26 cellular contexts compared by ENCODE assay signal in genomic region chr19:3518231-3518630, GRCh38. TPM values are rescaled to one million over a fixed set of nuclear protein-coding genes. Genes with fewer than 3 reads are reported as not detected.
DNase-seq lines count a peak whose midpoint lies in the region; ATAC-seq and TF ChIP-seq lines count a peak whose summit lies in the region.
"Had no signal": no experiment of that assay in that cellular context is flagged by ENCODE, and none has a peak within 500 bp of the region (broad histone marks: within the 10 kb centered on the region; RNA-seq: fewer than 3 reads in every experiment).

No MANE protein-coding gene starts in this region.

- no peaks in the 10 kb centered on the region for H3K27me3 Mint-ChIP-seq in activated CD4-positive, alpha-beta T cell treated with anti-CD3 and anti-CD28 coated beads for 36 hours
- no peaks in the 10 kb centered on the region for H3K27me3 Mint-ChIP-seq in naive thymus-derived CD8-positive, alpha-beta T cell
- H3K27me3 Mint-ChIP-seq: stimulated activated naive B cell treated with anti-CD40 and anti-IgM and Interleukin-4, amounts not matched to agents 10 μg/mL and 1 μg/mL and 100 μg/mL, for 72 hours had no signal

- intact Hi-C loops in activated CD4-positive, alpha-beta T cell treated with anti-CD3 and anti-CD28 coated beads for 36 hours (cut with DNase I, micrococcal nuclease), result no loop called here

- H3K4me1 Mint-ChIP-seq in activated CD4-positive, alpha-beta T cell treated with anti-CD3 and anti-CD28 coated beads for 36 hours, result peaks cover 30% of the 10 kb centered on the region
- peaks cover 19 to 55% (median 44%) of the 10 kb centered on the region in 4 donors for H3K4me1 Mint-ChIP-seq in naive thymus-derived CD8-positive, alpha-beta T cell

- H3K4me3 ChIP-seq in NT2/D1 (ENCODE audit: insufficient read length, low read depth) (no peak overlapping the region), iPS-20b (ENCODE audit: low read length) (peak overlapping the region; percentile 41; the same call in 1 of the 2 replicates), foreskin fibroblast (ENCODE audit: low read depth in 1 of 2, low read length in 2 of 2) (no peak overlapping the region)
- H3K4me3 ChIP-seq: breast epithelium, psoas muscle, SJCRH30, suprapubic skin had no signal

- H3K4me3 Mint-ChIP-seq in activated CD4-positive, alpha-beta T cell treated with anti-CD3 and anti-CD28 coated beads for 36 hours, result no peak overlapping the region
- H3K4me3 Mint-ChIP-seq in naive thymus-derived CD8-positive, alpha-beta T cell, result peak overlapping the region in 1 of 10 donors; percentile 45
- H3K4me3 Mint-ChIP-seq: stimulated activated naive B cell treated with anti-CD40 and anti-IgM and Interleukin-4, amounts not matched to agents 10 μg/mL and 1 μg/mL and 100 μg/mL, for 72 hours had no signal

- H3K27ac ChIP-seq in iPS-20b (ENCODE audit: low read length), result no peak overlapping the region
- H3K27ac ChIP-seq: breast epithelium, psoas muscle, SJCRH30, suprapubic skin had no signal

- H3K36me3 ChIP-seq in NT2/D1 (ENCODE audit: insufficient read depth, insufficient read length, low read length) (peaks cover 75% of the 10 kb centered on the region), iPS-20b (ENCODE audit: insufficient read depth, low read depth, low read length) (no peaks in the 10 kb centered on the region)
- H3K36me3 ChIP-seq: breast epithelium, SJCRH30 had no signal

- POLR2A ChIA-PET in activated CD4-positive, alpha-beta T cell treated with anti-CD3 and anti-CD28 coated beads for 36 hours (lab: Charles Lee), result interaction anchor here (0.6 kb wide), 1 partner anchor 74 kb away, joined by 5 read pairs; no protein-coding TSS in a partner anchor
- POLR2A ChIA-PET in naive thymus-derived CD8-positive, alpha-beta T cell (lab: Charles Lee), result interaction anchor here (0.6 kb wide), 1 partner anchor 51 kb away, joined by 4 read pairs; no protein-coding TSS in a partner anchor

- CTCF ChIA-PET in activated CD4-positive, alpha-beta T cell treated with anti-CD3 and anti-CD28 coated beads for 36 hours (lab: Charles Lee), result interaction anchor here (0.8 kb wide), 1 partner anchor 67 kb away, joined by 4 read pairs; the partner anchor contains the start of gene GIPC3

- ATAC-seq in activated CD4-positive, alpha-beta T cell treated with anti-CD3 and anti-CD28 coated beads for 36 hours, result no peak
- ATAC-seq in naive thymus-derived CD8-positive, alpha-beta T cell, result no peak
- ATAC-seq: activated naive CD4-positive, alpha-beta T cell treated with anti-CD3 and anti-CD28 coated beads, Interleukin-2, amount 50 U/mL, for 72 hours; psoas muscle; stimulated activated naive B cell treated with anti-CD40 and anti-IgM and Interleukin-4, amounts not matched to agents 10 μg/mL and 1 μg/mL and 100 μg/mL, for 72 hours had no signal

- TF ChIP-seq CTCF in foreskin fibroblast (IDR thresholded peaks at IDR 0.05; ENCODE audit: low read depth, low read length), result no peak

- H3K27ac Mint-ChIP-seq in activated CD4-positive, alpha-beta T cell treated with anti-CD3 and anti-CD28 coated beads for 36 hours, result peak overlapping the region; percentile 31
- peak overlapping the region in 3 of 10 donors; percentile 34 to 74 (median 40) for H3K27ac Mint-ChIP-seq in naive thymus-derived CD8-positive, alpha-beta T cell
- H3K27ac Mint-ChIP-seq: activated naive CD4-positive, alpha-beta T cell treated with anti-CD3 and anti-CD28 coated beads, Interleukin-2, amount 50 U/mL, for 72 hours; stimulated activated naive B cell treated with anti-CD40 and anti-IgM and Interleukin-4, amounts not matched to agents 10 μg/mL and 1 μg/mL and 100 μg/mL, for 72 hours had no signal

- no peak for DNase-seq in activated CD4-positive, alpha-beta T cell treated with anti-CD3 and anti-CD28 coated beads for 36 hours
- no peak for DNase-seq in activated CD4-positive, alpha-beta T cell treated with anti-CD3 and anti-CD28 coated beads for 1 hour
- DNase-seq in NT2/D1 (ENCODE audit: low read depth, low spot score) (peak; percentile 38), foreskin fibroblast (no peak)
- DNase-seq in stimulated activated naive CD4-positive, alpha-beta T cell (lab: John Stamatoyannopoulos, UW), result no peak
- no peak for DNase-seq in naive thymus-derived CD8-positive, alpha-beta T cell
- DNase-seq in effector CD8-positive, alpha-beta T cell (lab: John Stamatoyannopoulos, UW), result no peak
- DNase-seq: 8988T; activated CD4-positive, alpha-beta T cell treated with anti-CD3 and anti-CD28 coated beads, Interleukin-2, amount 50 U/mL, for 48 hours; DMS153; head of caudate nucleus; Karpas-422; NCI-H1436 treated with DMSO at 0.1 percent for 48 hours; NCI-H510A treated with DMSO at 0.1 percent for 48 hours; psoas muscle; SJCRH30; stimulated activated CD4-positive, alpha-beta T cell treated with anti-CD3 and anti-CD28 coated beads, Interleukin-4, amount 100 ng/mL, for 4 hours; stimulated activated naive B cell treated with anti-CD40 and anti-IgM and Interleukin-4, amounts not matched to agents 10 μg/mL and 1 μg/mL and 100 μg/mL, for 72 hours had no signal

- H3K4me1 ChIP-seq in NT2/D1 (ENCODE audit: insufficient read depth, insufficient read length) (peaks cover 48% of the 10 kb centered on the region), iPS-20b (ENCODE audit: insufficient read depth, low read length) (peaks cover 13% of the 10 kb centered on the region)
- H3K4me1 ChIP-seq: SJCRH30 had no signal

- peak overlapping the region; percentile 57 for H3K9ac ChIP-seq in NT2/D1 (ENCODE audit: insufficient read length, low read depth)
- peak overlapping the region; percentile 38 for H3K9ac ChIP-seq in iPS-20b (ENCODE audit: low read depth, low read length)

- no peaks in the 10 kb centered on the region for H3K27me3 ChIP-seq in NT2/D1 (ENCODE audit: insufficient read depth, insufficient read length)
- no peaks in the 10 kb centered on the region for H3K27me3 ChIP-seq in iPS-20b (ENCODE audit: insufficient read depth, low read length)
- H3K27me3 ChIP-seq: breast epithelium, SJCRH30, suprapubic skin had no signal

- no peaks in the 10 kb centered on the region for H3K9me3 ChIP-seq in NT2/D1 (ENCODE audit: insufficient read depth, low read length)
- H3K9me3 ChIP-seq in iPS-20b (ENCODE audit: insufficient read depth, low read depth, low read length), result no peaks in the 10 kb centered on the region
- H3K9me3 ChIP-seq: breast epithelium, psoas muscle, SJCRH30, suprapubic skin had no signal

- no peaks in the 10 kb centered on the region for H3K9me3 Mint-ChIP-seq in activated CD4-positive, alpha-beta T cell treated with anti-CD3 and anti-CD28 coated beads for 36 hours (ENCODE audit: low read depth)
- no peaks in the 10 kb centered on the region for H3K9me3 Mint-ChIP-seq in naive thymus-derived CD8-positive, alpha-beta T cell
- H3K9me3 Mint-ChIP-seq: activated naive CD4-positive, alpha-beta T cell treated with anti-CD3 and anti-CD28 coated beads, Interleukin-2, amount 50 U/mL, for 72 hours had no signal

- peaks cover 7% of the 10 kb centered on the region for H3K36me3 Mint-ChIP-seq in activated CD4-positive, alpha-beta T cell treated with anti-CD3 and anti-CD28 coated beads for 36 hours (ENCODE audit: low read depth)
- H3K36me3 Mint-ChIP-seq in naive thymus-derived CD8-positive, alpha-beta T cell, result peaks cover 0 to 18% (median 0%) of the 10 kb centered on the region in 3 donors
- H3K36me3 Mint-ChIP-seq: activated naive CD4-positive, alpha-beta T cell treated with anti-CD3 and anti-CD28 coated beads, Interleukin-2, amount 50 U/mL, for 72 hours had no signal

RNA-seq across cellular contexts. Expression of gene FZR1, which starts 12.1 kb away (rescaled TPM):
- 10 to 100 TPM; 40.8 to 50.7 TPM for total RNA-seq in activated CD4-positive, alpha-beta T cell treated with anti-CD3 and anti-CD28 coated beads for 36 hours
- 10 to 100 TPM; 61.2 to 65.1 TPM for total RNA-seq in naive thymus-derived CD8-positive, alpha-beta T cell
- 10 to 100 TPM in 1 of 3 donors, 1 to 10 TPM in 2; 8.1 to 11.8 (median 9.5) TPM for polyA plus RNA-seq in naive thymus-derived CD8-positive, alpha-beta T cell

RNA-seq across cellular contexts. Expression of gene DOHH, which starts 17.8 kb away (rescaled TPM):
- total RNA-seq in activated CD4-positive, alpha-beta T cell treated with anti-CD3 and anti-CD28 coated beads for 36 hours, result 10 to 100 TPM in 1 of 2 experiments, 1 to 10 TPM in 1; 9.6 to 15.4 TPM
- 1 to 10 TPM; 6.5 to 6.6 TPM for total RNA-seq in naive thymus-derived CD8-positive, alpha-beta T cell
- polyA plus RNA-seq in naive thymus-derived CD8-positive, alpha-beta T cell, result 10 to 100 TPM in 1 of 3 donors, 1 to 10 TPM in 2; 6.9 to 15.5 (median 7.8) TPM

RNA-seq across cellular contexts. Expression of gene TEKTIP1, which starts 20.7 kb away (rescaled TPM):
- 1 to 10 TPM; 1.4 to 2.5 TPM for total RNA-seq in activated CD4-positive, alpha-beta T cell treated with anti-CD3 and anti-CD28 coated beads for 36 hours
- 10 to 100 TPM in 1 of 2 experiments, 1 to 10 TPM in 1; 8.8 to 12.5 TPM for total RNA-seq in naive thymus-derived CD8-positive, alpha-beta T cell
- polyA plus RNA-seq in naive thymus-derived CD8-positive, alpha-beta T cell, result under 1 TPM in 1 of 3 donors, not detected in 2; 0.45 TPM
- total RNA-seq: epithelial cell of proximal tubule, G401, HT1080, SJCRH30 had no signal
- polyA plus RNA-seq: psoas muscle had no signal

RNA-seq across cellular contexts. Expression of gene SMIM44, which starts 35.0 kb away (rescaled TPM):
- total RNA-seq in activated CD4-positive, alpha-beta T cell treated with anti-CD3 and anti-CD28 coated beads for 36 hours, result not detected
- not detected for total RNA-seq in naive thymus-derived CD8-positive, alpha-beta T cell
- not detected for polyA plus RNA-seq in naive thymus-derived CD8-positive, alpha-beta T cell
- total RNA-seq: activated naive CD4-positive, alpha-beta T cell treated with anti-CD3 and anti-CD28 coated beads, Interleukin-2, amount 50 U/mL, for 72 hours; breast epithelium; G401; HT1080; psoas muscle; SJCRH30; suprapubic skin; ureter had no signal
- polyA plus RNA-seq: psoas muscle had no signal

RNA-seq across cellular contexts. Expression of gene SMIM24, which starts 37.9 kb away (rescaled TPM):
- under 1 TPM in 1 of 2 experiments, not detected in 1; 0.49 TPM for total RNA-seq in activated CD4-positive, alpha-beta T cell treated with anti-CD3 and anti-CD28 coated beads for 36 hours
- total RNA-seq in naive thymus-derived CD8-positive, alpha-beta T cell, result not detected
- under 1 TPM; 0.43 to 0.57 (median 0.53) TPM for polyA plus RNA-seq in naive thymus-derived CD8-positive, alpha-beta T cell
- total RNA-seq: HT1080, psoas muscle, SJCRH30, ureter had no signal
